In the genomic region with DNA sequence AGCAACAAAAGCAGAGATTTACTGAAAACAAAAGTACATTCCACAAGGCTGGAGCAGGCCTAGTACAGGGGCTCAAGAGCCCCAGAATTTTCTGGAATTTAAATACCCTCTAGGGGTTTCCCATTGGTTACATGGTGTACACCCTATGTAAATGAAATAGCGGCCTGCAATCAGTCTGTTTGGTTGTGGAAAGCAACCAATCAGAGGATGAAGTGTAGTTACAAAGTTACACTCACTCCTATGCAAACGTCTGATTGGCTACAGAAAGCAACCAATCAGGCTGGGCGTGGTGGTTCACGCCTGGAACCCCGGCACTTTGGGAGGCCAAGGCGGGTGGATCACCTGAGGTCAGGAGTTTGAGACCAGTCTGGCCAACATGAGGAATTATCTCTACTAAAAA, we compare ENCODE assay signal across 12 cellular contexts. TPM values are rescaled to one million over a fixed set of nuclear protein-coding genes. Genes with fewer than 3 reads are reported as not detected.
DNase-seq lines count a peak whose midpoint lies in the region; ATAC-seq, FAIRE-seq and TF ChIP-seq lines count a peak whose summit lies in the region.
"Had no signal": no experiment of that assay in that cellular context is flagged by ENCODE, and none has a peak within 500 bp of the region (broad histone marks: within the 10 kb centered on the region; RNA-seq: fewer than 3 reads in every experiment).

No MANE protein-coding gene starts in this region.

- H3K27ac ChIP-seq in mammary epithelial cell (ENCODE audit: insufficient read depth, low read depth, low read length) (no peak overlapping the region), breast epithelium (no peak overlapping the region), SK-N-MC (peak overlapping the region; percentile 95), iPS-20b (ENCODE audit: low read length) (peak overlapping the region; percentile 83), transverse colon (peak overlapping the region in 3 of 4 donors; percentile 33 to 62 (median 49))

- intact Hi-C loops in mammary epithelial cell (cut with micrococcal nuclease) = no loop called here
- intact Hi-C loops in breast epithelium (cut with DNase I; ENCODE audit: low total_unique reads) = no loop called here
- intact Hi-C loops in transverse colon (cut with DNase I; ENCODE audit: low total_unique reads) = no loop called here

- FAIRE-seq in GM12891 (lab: Jason Lieb, UNC) = no peak

- H3K4me1 ChIP-seq in mammary epithelial cell (ENCODE audit: insufficient read depth, low read length) = peaks cover 11% of the 10 kb centered on the region
- H3K4me1 ChIP-seq in breast epithelium = no peaks in the 10 kb centered on the region
- peaks cover 4% of the 10 kb centered on the region; the same call in 1 of the 2 replicates for H3K4me1 ChIP-seq in iPS-20b (ENCODE audit: insufficient read depth, low read length)
- no peaks in the 10 kb centered on the region for H3K4me1 ChIP-seq in transverse colon

- H4K20me1 ChIP-seq in mammary epithelial cell (ENCODE audit: insufficient read depth, low read length) = no peaks in the 10 kb centered on the region

- in situ Hi-C loops in mammary epithelial cell (cut with MboI; ENCODE audit: low sequenced_read_pairs in 2 of 2) = no loop called here
- in situ Hi-C loops in transverse colon (cut with MboI; ENCODE audit: low pct_ligation_motif_present in 1 of 4, low pct_unique_long_range_greater_than_20kb in 1 of 4, low sequenced_read_pairs in 3 of 4) = no loop called here

- BruUV-seq in mammary epithelial cell (replicated peaks; lab: Mats Ljungman, UMichigan) = no TSS peak

- WGBS in mammary epithelial cell (ENCODE audit: low coverage, missing lambda C conversion rate) = 88% methylated on average over 6 of the region's 6 CpGs
- 87% methylated on average over 6 of the region's 6 CpGs; no CpG with 5 or more reads in 1 of the 2 donors for WGBS in transverse colon (ENCODE audit: low coverage in 1 of 2), 2 donors

- H2AFZ ChIP-seq in mammary epithelial cell (ENCODE audit: low read depth, low read length) = peak overlapping the region; percentile 57

- no peak overlapping the region for H3K4me3 ChIP-seq in mammary epithelial cell (replicated peaks in 1 of 3; ENCODE audit: insufficient read depth in 1 of 3, low read depth in 2 of 3, low read length in 3 of 3)
- no peak overlapping the region for H3K4me3 ChIP-seq in breast epithelium
- no peak overlapping the region for H3K4me3 ChIP-seq in SK-N-MC
- H3K4me3 ChIP-seq in iPS-20b (ENCODE audit: low read length) = peak overlapping the region; percentile 26; the same call in 1 of the 2 replicates
- no peak overlapping the region for H3K4me3 ChIP-seq in transverse colon

- H3K27me3 ChIP-seq in mammary epithelial cell (ENCODE audit: insufficient read depth, low read length) (no peaks in the 10 kb centered on the region), breast epithelium (no peaks in the 10 kb centered on the region), iPS-20b (ENCODE audit: insufficient read depth, low read length) (no peaks in the 10 kb centered on the region), transverse colon (no peaks in the 10 kb centered on the region)

- dilution Hi-C loops in mammary epithelial cell (cut with HindIII; ENCODE audit: low sequenced_read_pairs) = loop anchor here (5.0 kb wide), 1 partner anchor 50 kb away; no protein-coding TSS in a partner anchor

- no peak overlapping the region for H3K4me2 ChIP-seq in mammary epithelial cell (ENCODE audit: insufficient read depth, low read depth, low read length)

- no peak overlapping the region for H3K9ac ChIP-seq in mammary epithelial cell (ENCODE audit: insufficient read depth, low read length)
- H3K9ac ChIP-seq in SK-N-MC (ENCODE audit: insufficient read length) = peak overlapping the region; percentile 58
- peak overlapping the region; percentile 81 for H3K9ac ChIP-seq in iPS-20b (ENCODE audit: low read depth, low read length)

- H3K79me2 ChIP-seq in mammary epithelial cell (ENCODE audit: insufficient read depth, low read length) = no peaks in the 10 kb centered on the region

- no peak for ATAC-seq in GM18867 (IDR thresholded peaks at IDR 0.05; ENCODE audit: unreplicated experiment)

- no peak for TF ChIP-seq EP300 in transverse colon (IDR thresholded peaks at IDR 0.05; ENCODE audit: low read depth)

- TF ChIP-seq CTCF in mammary epithelial cell (conservative IDR thresholded peaks at IDR 0.05 in 1 of 2, IDR thresholded peaks at IDR 0.05 in 1 of 2; ENCODE audit: extremely low read depth in 1 of 2, insufficient read depth in 1 of 2, low read depth in 1 of 2, low read length in 2 of 2) = no peak
- no peak for TF ChIP-seq CTCF in breast epithelium (IDR thresholded peaks at IDR 0.05)
- TF ChIP-seq CTCF in transverse colon (IDR thresholded peaks at IDR 0.05) = no peak

- H3K36me3 ChIP-seq in mammary epithelial cell (ENCODE audit: insufficient read depth, low read length) (no peaks in the 10 kb centered on the region), breast epithelium (no peaks in the 10 kb centered on the region), SK-N-MC (ENCODE audit: insufficient read depth, low read length) (no peaks in the 10 kb centered on the region), iPS-20b (ENCODE audit: insufficient read depth, low read depth, low read length) (no peaks in the 10 kb centered on the region), transverse colon (no peaks in the 10 kb centered on the region)

- CTCF ChIA-PET in mammary epithelial cell (lab: Charles Lee; ENCODE audit: low non-redundant PET) = interaction anchor here (0.6 kb wide), 1 partner anchor 918 kb away, joined by 3 read pairs; the partner anchor contains the start of gene AP1S2

- H3K9me3 ChIP-seq in mammary epithelial cell (replicated peaks; ENCODE audit: insufficient read depth, low read length) (no peaks in the 10 kb centered on the region), breast epithelium (no peaks in the 10 kb centered on the region), SK-N-MC (ENCODE audit: low read depth, low read length) (no peaks in the 10 kb centered on the region), iPS-20b (ENCODE audit: insufficient read depth, low read depth, low read length) (no peaks in the 10 kb centered on the region), transverse colon (no peaks in the 10 kb centered on the region)

- no peak for TF ChIP-seq POLR2A in breast epithelium (IDR thresholded peaks at IDR 0.05)
- no peak for TF ChIP-seq POLR2A in transverse colon (IDR thresholded peaks at IDR 0.05)
- no peak for TF ChIP-seq POLR2A in GM12891 (IDR thresholded peaks at IDR 0.05; ENCODE audit: low read depth, low read length)

- DNase-seq in mammary epithelial cell (no peak), breast epithelium (ENCODE audit: low spot score in 2 of 2) (no peak), SK-N-MC (ENCODE audit: low read depth, low spot score) (no peak), transverse colon (no peak), GM12891 (ENCODE audit: insufficient read length, low spot score) (no peak)
- no peak for DNase-seq in activated CD4-positive, alpha-beta T cell treated with anti-CD3 and anti-CD28 coated beads, Interleukin-2, amount 50 U/mL, for 1 hour
- DNase-seq: activated CD4-positive, alpha-beta T cell treated with anti-CD3 and anti-CD28 coated beads, Interleukin-2, amount 50 U/mL, for 48 hours; NCI-H1048; posterior cingulate gyrus; T-helper 9 cell had no signal

TF ChIP-seq in GM12891, 5 proteins besides CTCF, POLR2A, EP300 and RAD21:
- TF ChIP-seq SPI1 (IDR thresholded peaks at IDR 0.05; ENCODE audit: low read depth, low read length) (no peak), POU2F2 (IDR thresholded peaks at IDR 0.05; ENCODE audit: low read depth, low read length) (no peak), TAF1 (IDR thresholded peaks at IDR 0.05; ENCODE audit: low read depth, low read length) (no peak), PAX5 (IDR thresholded peaks at IDR 0.05; ENCODE audit: insufficient read depth, low read length, severe bottlenecking) (no peak), POLR2AphosphoS5 (IDR thresholded peaks at IDR 0.05; ENCODE audit: low read depth, low read length) (no peak)
TF ChIP-seq in GM12891: peak in this region for 0.

RNA-seq across cellular contexts. Expression of gene TXLNG, which starts 13.8 kb away (rescaled TPM):
- total RNA-seq in mammary epithelial cell = 10 to 100 TPM; 13.2 to 28.3 TPM
- polyA plus RNA-seq in mammary epithelial cell = 17.2 TPM
- polyA minus RNA-seq in mammary epithelial cell = 17.7 TPM
- 10 to 100 TPM; 23.7 to 31.5 (median 25.2) TPM for total RNA-seq in breast epithelium
- total RNA-seq in transverse colon = 10 to 100 TPM in 2 of 4 donors, 1 to 10 TPM in 2; 3.4 to 24.7 (median 12.4) TPM
- polyA plus RNA-seq in GM12891 (2012; ENCODE audit: low read depth, missing spikeins) = 9.8 TPM

RNA-seq across cellular contexts. Expression of gene SYAP1, which starts 53.0 kb away (rescaled TPM):
- total RNA-seq in mammary epithelial cell (10 to 100 TPM; 30.3 to 47.5 TPM), breast epithelium (10 to 100 TPM; 17.4 to 30.4 (median 26.2) TPM), transverse colon (10 to 100 TPM; 25.3 to 34.1 (median 31.9) TPM)
- 15.2 TPM for polyA plus RNA-seq in mammary epithelial cell
- 16.4 TPM for polyA minus RNA-seq in mammary epithelial cell
- polyA plus RNA-seq in GM12891 (2012; ENCODE audit: low read depth, missing spikeins) = 7.2 TPM

RNA-seq across cellular contexts. Expression of gene CTPS2, which starts 60.0 kb away (rescaled TPM):
- total RNA-seq in mammary epithelial cell (1 to 10 TPM; 8.4 to 8.5 TPM), breast epithelium (10 to 100 TPM; 12.3 to 26.3 (median 21.0) TPM), transverse colon (10 to 100 TPM in 3 of 4 donors, 1 to 10 TPM in 1; 5.2 to 24.5 (median 15.1) TPM)
- polyA plus RNA-seq in mammary epithelial cell = 6.3 TPM
- polyA minus RNA-seq in mammary epithelial cell = 23.3 TPM
- polyA plus RNA-seq in GM12891 (2012; ENCODE audit: low read depth, missing spikeins) = 12.2 TPM

Comparison
In these comparisons a context has a peak if more than half of its experiments do, and no peak if none do; other contexts are left out.
1. H3K27ac ChIP-seq: peak in SK-N-MC (single experiment), iPS-20b (single experiment) and transverse colon (3 of 4); none in mammary epithelial cell (single experiment) and breast epithelium (0 of 2).